Comparison of ENCODE assay signal across 8 cellular contexts in the genomic region with DNA sequence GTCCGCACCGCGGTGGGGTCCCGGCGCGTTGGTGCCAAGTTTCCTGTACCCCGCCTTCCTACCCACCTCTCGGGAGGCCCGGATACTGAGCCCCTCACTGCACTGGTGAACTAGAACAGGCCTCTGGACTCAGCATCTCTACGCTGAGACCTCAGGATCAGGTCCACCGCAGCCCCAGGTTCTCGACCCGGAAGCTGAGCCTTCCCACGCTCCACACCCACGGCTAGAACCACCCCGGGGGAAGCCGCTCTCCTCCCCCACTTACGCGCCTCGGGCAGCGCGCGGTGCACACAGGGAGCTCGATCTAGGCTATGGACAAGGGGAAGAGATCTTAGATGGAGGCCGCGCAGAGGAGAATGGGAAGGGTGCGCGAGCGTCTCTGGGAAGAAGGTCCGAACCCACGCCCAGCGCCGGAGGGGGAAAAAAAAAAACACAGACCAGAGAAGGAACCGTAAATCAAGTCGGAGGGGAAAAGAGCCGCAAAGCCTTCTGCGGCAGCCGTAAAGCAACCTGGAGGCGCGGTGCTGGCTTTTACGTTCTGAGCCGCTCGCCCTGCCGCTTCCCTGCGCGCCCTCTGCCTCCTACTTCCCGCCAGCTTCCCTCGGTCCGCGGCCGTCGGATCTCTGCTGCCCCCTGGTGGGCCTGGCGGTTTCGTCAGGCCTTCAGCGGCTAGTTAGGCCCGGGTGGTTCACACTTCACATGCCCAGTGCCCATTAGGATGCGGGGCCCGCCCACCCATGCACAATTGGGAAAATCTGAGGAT. TPM values are rescaled to one million over a fixed set of nuclear protein-coding genes. Genes with fewer than 3 reads are reported as not detected.
DNase-seq lines count a peak whose midpoint lies in the region; ATAC-seq and TF ChIP-seq lines count a peak whose summit lies in the region.

RAD52 (minus strand) TSS at position 358 of the 763 bp plus-strand sequence. CDS start 16,636 bp downstream, outside the sequence.

- peak within 1 kb of the TSS; percentile 91 for H3K27ac ChIP-seq in osteoblast (ENCODE audit: low read depth, low read length)
- peak within 1 kb of the TSS; percentile 94 for H3K27ac ChIP-seq in thymus (ENCODE audit: low read depth)

- POLR2A ChIA-PET in GM10248 (lab: Yijun Ruan, JAX) = interaction anchor here (0.5 to 0.7 kb wide), 2 partner anchors 272 to 381 kb away, joined by 4 to 9 read pairs; no protein-coding TSS in a partner anchor

- H3K4me1 ChIP-seq in osteoblast (ENCODE audit: insufficient read depth, low read length) (peaks cover 35% of the 10 kb centered on the region), thymus (ENCODE audit: control insufficient read depth, insufficient read depth, low read length) (peaks cover 5% of the 10 kb centered on the region)

- peak within 1 kb of the TSS; percentile 94 for H2AFZ ChIP-seq in osteoblast (ENCODE audit: low read length)

- H3K36me3 Mint-ChIP-seq in activated naive CD8-positive, alpha-beta T cell = peaks cover 10% of the 10 kb centered on the region

- H3K9me3 Mint-ChIP-seq in activated naive CD8-positive, alpha-beta T cell (ENCODE audit: low read depth) = no peaks in the 10 kb centered on the region

- H3K4me2 ChIP-seq in osteoblast (ENCODE audit: insufficient read depth, low read length) = peak within 1 kb of the TSS; percentile 93

- H3K4me3 ChIP-seq in osteoblast (ENCODE audit: insufficient read depth, low read length) = peak within 1 kb of the TSS; percentile 82
- peak within 1 kb of the TSS; percentile 86 for H3K4me3 ChIP-seq in thymus (ENCODE audit: low read length)

- no peaks in the 10 kb centered on the region for H3K36me3 ChIP-seq in osteoblast (ENCODE audit: insufficient read depth, low read length)
- no peaks in the 10 kb centered on the region for H3K36me3 ChIP-seq in thymus (ENCODE audit: control insufficient read depth, insufficient read depth)

- no peaks in the 10 kb centered on the region for H3K27me3 Mint-ChIP-seq in activated naive CD8-positive, alpha-beta T cell

- peak; percentile 78 for ATAC-seq in HG02588 (IDR thresholded peaks at IDR 0.05; ENCODE audit: unreplicated experiment)

- peak within 1 kb of the TSS; percentile 98 for H3K4me3 Mint-ChIP-seq in activated naive CD8-positive, alpha-beta T cell

- H4K20me1 ChIP-seq in osteoblast (ENCODE audit: insufficient read depth, low read length) = no peaks in the 10 kb centered on the region

- peaks cover 44% of the 10 kb centered on the region for H3K79me2 ChIP-seq in osteoblast (ENCODE audit: insufficient read depth, low read length)

- peaks cover 29% of the 10 kb centered on the region for H3K4me1 Mint-ChIP-seq in activated naive CD8-positive, alpha-beta T cell (ENCODE audit: low read depth)

- CTCF ChIA-PET in GM10248 (lab: Yijun Ruan, JAX) = interaction anchor here (0.6 to 1.8 kb wide), 49 partner anchors 8 to 643 kb away, joined by 3 to 16 read pairs (median 4); partner anchors contain the start of gene WNK1

- H3K27me3 ChIP-seq in osteoblast (ENCODE audit: insufficient read depth, low read length) (no peaks in the 10 kb centered on the region), thymus (ENCODE audit: control insufficient read depth, insufficient read depth) (no peaks in the 10 kb centered on the region)

- WGBS in thymus = under 1% methylated on average over 58 of the region's 58 CpGs

- peak within 1 kb of the TSS; percentile 93 for H3K27ac Mint-ChIP-seq in activated naive CD8-positive, alpha-beta T cell

- TF ChIP-seq CTCF in GM10248 (IDR thresholded peaks at IDR 0.05; ENCODE audit: control extremely low read depth, extremely low read depth, low read depth, missing control alignments) (peak; percentile 95), osteoblast (IDR thresholded peaks at IDR 0.05; ENCODE audit: extremely low read depth, low read depth, low read length) (peak; percentile 84)

- DNase-seq in GM10248 (ENCODE audit: extremely low spot score) = peak; percentile 90
- peak; percentile 99 for DNase-seq in NCI-H1092 (lab: John Stamatoyannopoulos, UW)
- peak; percentile 81 for DNase-seq in SKM-1 (lab: John Stamatoyannopoulos, UW; ENCODE audit: unreplicated experiment)
- DNase-seq in glomerular visceral epithelial cell (ENCODE audit: extremely low spot score) = peak; percentile 99
- DNase-seq in osteoblast (ENCODE audit: insufficient read length, low spot score, missing footprints) = peak; percentile 97

- H3K9me3 ChIP-seq in osteoblast (ENCODE audit: low read depth, low read length) (no peaks in the 10 kb centered on the region), thymus (ENCODE audit: control insufficient read depth) (no peaks in the 10 kb centered on the region)

RNA-seq across cellular contexts. Expression of gene RAD52, which starts in this region (rescaled TPM):
- total RNA-seq in osteoblast = 10.1 and 15.9 TPM in 2 replicates
- polyA plus RNA-seq in thymus = 13.3 TPM

Comparison
In these comparisons a context has a peak if more than half of its experiments do, and no peak if none do; other contexts are left out.
1. Peak in every context shown above with its lines: DNase-seq, ATAC-seq, H3K4me3 ChIP-seq and H3K27ac ChIP-seq.